In the genomic region with DNA sequence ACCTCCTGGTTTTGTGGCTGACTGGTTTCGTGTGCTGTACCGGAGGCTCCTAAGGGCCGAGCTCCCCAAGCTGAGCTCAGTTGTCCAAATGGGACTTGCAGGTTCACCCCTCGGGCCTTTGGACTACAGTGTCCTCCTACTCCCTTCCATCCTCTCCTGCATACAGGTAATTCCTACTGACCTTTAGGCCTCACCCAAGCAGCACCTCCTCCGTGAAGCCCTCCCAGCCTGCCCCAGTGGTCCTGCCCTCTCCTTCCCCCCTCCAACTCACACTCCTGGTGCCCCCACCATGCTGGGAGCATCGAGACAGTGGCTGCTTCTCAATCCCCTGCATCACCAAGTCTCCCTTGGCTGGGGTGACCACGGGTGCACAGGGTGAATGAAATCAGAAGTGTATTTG, we compare ENCODE assay signal across 25 cellular contexts. TPM values are rescaled to one million over a fixed set of nuclear protein-coding genes. Genes with fewer than 3 reads are reported as not detected.
DNase-seq lines count a peak whose midpoint lies in the region; ATAC-seq, FAIRE-seq and TF ChIP-seq lines count a peak whose summit lies in the region.
"Had no signal": no experiment of that assay in that cellular context is flagged by ENCODE, and none has a peak within 500 bp of the region (broad histone marks: within the 10 kb centered on the region; RNA-seq: fewer than 3 reads in every experiment).

No MANE protein-coding gene starts in this region.

- H3K27ac ChIP-seq in HepG2 (ENCODE audit: extremely low read length, insufficient read depth, low read length) = no peak overlapping the region
- H3K27ac ChIP-seq in right lobe of liver = no peak overlapping the region
- no peak overlapping the region for H3K27ac ChIP-seq in kidney (ENCODE audit: low read depth in 2 of 2, low read length in 2 of 2)
- H3K27ac ChIP-seq: C4-2B had no signal

- H3K4me3 ChIP-seq in HepG2 (replicated peaks in 1 of 3; ENCODE audit: insufficient read depth in 1 of 3, low read depth in 2 of 3, low read length in 3 of 3) = no peak overlapping the region
- no peak overlapping the region for H3K4me3 ChIP-seq in right lobe of liver
- no peak overlapping the region for H3K4me3 ChIP-seq in kidney (ENCODE audit: low read length in 2 of 2)

- no peak overlapping the region for H2AFZ ChIP-seq in HepG2 (ENCODE audit: low read length)

- H4K20me1 ChIP-seq in HepG2 (ENCODE audit: insufficient read depth, low read length) = no peaks in the 10 kb centered on the region

- H3K4me3 Mint-ChIP-seq in activated CD8-positive, alpha-beta T cell treated with anti-CD3 and anti-CD28 coated beads, Interleukin-2, amount 10 ng/mL, durations not matched to agents 7 days and 5 days = no peak overlapping the region
- no peak overlapping the region for H3K4me3 Mint-ChIP-seq in activated CD8-positive, alpha-beta T cell treated with anti-CD3 and anti-CD28 coated beads for 36 hours
- no peak overlapping the region for H3K4me3 Mint-ChIP-seq in T-helper 2 cell treated with Interferon-gamma antibody and Interleukin-4, amounts not matched to agents 5 μg/mL and 100 μg/mL, for 36 hours

- H3K36me3 ChIP-seq in HepG2 (replicated peaks in 1 of 2; ENCODE audit: control insufficient read depth in 1 of 2, insufficient read depth in 2 of 2, low read length in 2 of 2) (no peaks in the 10 kb centered on the region), right lobe of liver (no peaks in the 10 kb centered on the region), kidney (ENCODE audit: control insufficient read depth in 1 of 2, insufficient read depth in 2 of 2, low read length in 2 of 2) (no peaks in the 10 kb centered on the region)

- H3K27me3 Mint-ChIP-seq in activated CD8-positive, alpha-beta T cell treated with anti-CD3 and anti-CD28 coated beads, Interleukin-2, amount 10 ng/mL, durations not matched to agents 7 days and 5 days (ENCODE audit: low read depth) = no peaks in the 10 kb centered on the region
- no peaks in the 10 kb centered on the region for H3K27me3 Mint-ChIP-seq in activated CD8-positive, alpha-beta T cell treated with anti-CD3 and anti-CD28 coated beads for 36 hours
- no peaks in the 10 kb centered on the region for H3K27me3 Mint-ChIP-seq in T-helper 2 cell treated with Interferon-gamma antibody and Interleukin-4, amounts not matched to agents 5 μg/mL and 100 μg/mL, for 36 hours (ENCODE audit: low read depth)

- intact Hi-C loops in activated CD8-positive, alpha-beta T cell treated with anti-CD3 and anti-CD28 coated beads for 36 hours (cut with micrococcal nuclease) = no loop called here
- intact Hi-C loops in HepG2 (cut with micrococcal nuclease; ENCODE audit: unreplicated experiment) (loop anchor here (10.0 kb wide), 1 partner anchor 1823 kb away; no protein-coding TSS in a partner anchor), right lobe of liver (cut with DNase I) (no loop called here), kidney (cut with DNase I) (no loop called here)

- H3K9me3 Mint-ChIP-seq in activated CD8-positive, alpha-beta T cell treated with anti-CD3 and anti-CD28 coated beads, Interleukin-2, amount 10 ng/mL, durations not matched to agents 7 days and 5 days (ENCODE audit: insufficient read depth) = no peaks in the 10 kb centered on the region
- no peaks in the 10 kb centered on the region for H3K9me3 Mint-ChIP-seq in activated CD8-positive, alpha-beta T cell treated with anti-CD3 and anti-CD28 coated beads for 36 hours
- no peaks in the 10 kb centered on the region for H3K9me3 Mint-ChIP-seq in T-helper 2 cell treated with Interferon-gamma antibody and Interleukin-4, amounts not matched to agents 5 μg/mL and 100 μg/mL, for 36 hours

- no peak for TF ChIP-seq POLR2A in HepG2 (IDR thresholded peaks at IDR 0.05; ENCODE audit: insufficient read depth in 1 of 2, low read depth in 2 of 2, low read length in 2 of 2)
- no peak for TF ChIP-seq POLR2A in right lobe of liver (IDR thresholded peaks at IDR 0.05)

- H3K4me1 ChIP-seq in HepG2 (ENCODE audit: insufficient read depth, low read length) = peaks cover 30% of the 10 kb centered on the region
- peaks cover 0 to 13% (median 0%) of the 10 kb centered on the region in 4 donors for H3K4me1 ChIP-seq in right lobe of liver
- no peaks in the 10 kb centered on the region for H3K4me1 ChIP-seq in kidney (ENCODE audit: control insufficient read depth in 1 of 2, insufficient read depth in 1 of 2, low read depth in 1 of 2, low read length in 2 of 2)

- TF ChIP-seq RAD21 in HepG2 (CRISPR knock-in tag; IDR thresholded peaks at IDR 0.05) = no peak

- ATAC-seq in activated CD8-positive, alpha-beta T cell treated with anti-CD3 and anti-CD28 coated beads, Interleukin-2, amount 10 ng/mL, durations not matched to agents 7 days and 5 days = no peak
- no peak for ATAC-seq in activated CD8-positive, alpha-beta T cell treated with anti-CD3 and anti-CD28 coated beads for 36 hours
- no peak for ATAC-seq in HepG2
- no peak for ATAC-seq in right lobe of liver
- ATAC-seq: HCT116, Right ventricle myocardium inferior had no signal

- in situ Hi-C loops in HepG2 (cut with HindIII; ENCODE audit: extremely low pct_ligation_motif_present, low pct_unique_long_range_greater_than_20kb) = no loop called here

- no peaks in the 10 kb centered on the region for H3K27me3 ChIP-seq in HepG2 (ENCODE audit: control insufficient read depth in 1 of 2, insufficient read depth in 2 of 2, low read length in 2 of 2)
- no peaks in the 10 kb centered on the region for H3K27me3 ChIP-seq in right lobe of liver

- H3K9me3 ChIP-seq in HepG2 (ENCODE audit: low read length) = no peaks in the 10 kb centered on the region
- no peaks in the 10 kb centered on the region for H3K9me3 ChIP-seq in right lobe of liver
- H3K9me3 ChIP-seq in kidney (ENCODE audit: control insufficient read depth in 1 of 2, low read length in 2 of 2) = no peaks in the 10 kb centered on the region

- POLR2A ChIA-PET in activated CD8-positive, alpha-beta T cell treated with anti-CD3 and anti-CD28 coated beads, Interleukin-2, amount 10 ng/mL, durations not matched to agents 7 days and 5 days (lab: Charles Lee) = interaction anchor here (1.0 to 3.1 kb wide), 2 partner anchors 10 to 66 kb away, joined by 3 to 23 read pairs; no protein-coding TSS in a partner anchor
- POLR2A ChIA-PET in activated CD8-positive, alpha-beta T cell treated with anti-CD3 and anti-CD28 coated beads for 36 hours (lab: Charles Lee) = interaction anchor here (0.8 to 5.4 kb wide), 5 partner anchors 11 to 108 kb away, joined by 3 to 51 read pairs (median 3); no protein-coding TSS in a partner anchor
- POLR2A ChIA-PET in HepG2 (lab: Yijun Ruan, JAX) = no interaction called here

- no peaks in the 10 kb centered on the region for H3K79me2 ChIP-seq in HepG2 (ENCODE audit: insufficient read depth, low read length)

- CTCF ChIA-PET in activated CD8-positive, alpha-beta T cell treated with anti-CD3 and anti-CD28 coated beads, Interleukin-2, amount 10 ng/mL, durations not matched to agents 7 days and 5 days (lab: Charles Lee) = interaction anchor here (1.0 to 2.0 kb wide), 3 partner anchors 10 to 18 kb away, joined by 3 to 19 read pairs (median 5); no protein-coding TSS in a partner anchor
- CTCF ChIA-PET in activated CD8-positive, alpha-beta T cell treated with anti-CD3 and anti-CD28 coated beads for 36 hours (lab: Charles Lee) = interaction anchor here (1.4 to 6.7 kb wide), 2 partner anchors 9 to 18 kb away, joined by 3 to 37 read pairs; no protein-coding TSS in a partner anchor
- CTCF ChIA-PET in HepG2 (lab: Yijun Ruan, JAX; ENCODE audit: low intra/inter-chr PET ratio, low total read pairs) = no interaction called here

- no peak for FAIRE-seq in HepG2 (lab: Jason Lieb, UNC)
- no peak for FAIRE-seq in kidney (lab: Jason Lieb, UNC)
- FAIRE-seq: D721Med had no signal

- DNase-seq in activated CD8-positive, alpha-beta T cell treated with anti-CD3 and anti-CD28 coated beads, Interleukin-2, amount 10 ng/mL, durations not matched to agents 7 days and 5 days = no peak
- no peak for DNase-seq in activated CD8-positive, alpha-beta T cell treated with anti-CD3 and anti-CD28 coated beads for 36 hours
- DNase-seq in HepG2 (ENCODE audit: low spot score) (no peak), right lobe of liver (no peak), kidney (peak; percentile 39), HT-29 (ENCODE audit: low spot score) (no peak), NOMO-1 treated with DMSO at 0.1 percent for 48 hours (lab: John Stamatoyannopoulos, UW; ENCODE audit: unreplicated experiment) (no peak)
- DNase-seq in T-helper 2 cell treated with Interferon-gamma antibody and Interleukin-4, amounts not matched to agents 5 μg/mL and 100 μg/mL, for 36 hours (ENCODE audit: low spot score) = no peak
- DNase-seq: DMS53, GF-D8, GOT3, KBM-7, MM.1S, NCI-H1092, NCI-H1436, NCI-H187 treated with DMSO at 0.1 percent for 48 hours, NCI-H2107, NCI-H446 treated with DMSO at 0.1 percent for 48 hours, NCI-H526 treated with DMSO at 0.1 percent for 48 hours had no signal

- no peak overlapping the region for H3K4me2 ChIP-seq in HepG2 (ENCODE audit: low read depth, low read length)

- H3K4me1 Mint-ChIP-seq in activated CD8-positive, alpha-beta T cell treated with anti-CD3 and anti-CD28 coated beads, Interleukin-2, amount 10 ng/mL, durations not matched to agents 7 days and 5 days (ENCODE audit: low read depth) = peaks cover 36% of the 10 kb centered on the region
- peaks cover 23% of the 10 kb centered on the region for H3K4me1 Mint-ChIP-seq in activated CD8-positive, alpha-beta T cell treated with anti-CD3 and anti-CD28 coated beads for 36 hours (ENCODE audit: low read depth)
- peaks cover 30% of the 10 kb centered on the region for H3K4me1 Mint-ChIP-seq in T-helper 2 cell treated with Interferon-gamma antibody and Interleukin-4, amounts not matched to agents 5 μg/mL and 100 μg/mL, for 36 hours (ENCODE audit: low read depth)

- H3K36me3 Mint-ChIP-seq in activated CD8-positive, alpha-beta T cell treated with anti-CD3 and anti-CD28 coated beads, Interleukin-2, amount 10 ng/mL, durations not matched to agents 7 days and 5 days (ENCODE audit: low read depth) = peaks cover 3% of the 10 kb centered on the region
- no peaks in the 10 kb centered on the region for H3K36me3 Mint-ChIP-seq in activated CD8-positive, alpha-beta T cell treated with anti-CD3 and anti-CD28 coated beads for 36 hours (ENCODE audit: low read depth)
- peaks cover 1% of the 10 kb centered on the region for H3K36me3 Mint-ChIP-seq in T-helper 2 cell treated with Interferon-gamma antibody and Interleukin-4, amounts not matched to agents 5 μg/mL and 100 μg/mL, for 36 hours (ENCODE audit: low read depth)

- H3K27ac Mint-ChIP-seq in activated CD8-positive, alpha-beta T cell treated with anti-CD3 and anti-CD28 coated beads, Interleukin-2, amount 10 ng/mL, durations not matched to agents 7 days and 5 days = peak overlapping the region; percentile 25
- H3K27ac Mint-ChIP-seq in activated CD8-positive, alpha-beta T cell treated with anti-CD3 and anti-CD28 coated beads for 36 hours = no peak overlapping the region
- no peak overlapping the region for H3K27ac Mint-ChIP-seq in T-helper 2 cell treated with Interferon-gamma antibody and Interleukin-4, amounts not matched to agents 5 μg/mL and 100 μg/mL, for 36 hours

- no peak for TF ChIP-seq EP300 in HepG2 (IDR thresholded peaks at IDR 0.05; ENCODE audit: low read depth in 2 of 2, low read length in 2 of 2)
- no peak for TF ChIP-seq EP300 in HepG2 (CRISPR knock-in tag; IDR thresholded peaks at IDR 0.05; ENCODE audit: borderline replicate concordance)

- no TSS peak for BruUV-seq in HepG2 (replicated peaks; lab: Mats Ljungman, UMichigan)

- TF ChIP-seq CTCF in activated CD8-positive, alpha-beta T cell treated with anti-CD3 and anti-CD28 coated beads for 36 hours (IDR thresholded peaks at IDR 0.05) = no peak
- TF ChIP-seq CTCF in HepG2 (CRISPR knock-in tag; IDR thresholded peaks at IDR 0.05) (no peak), right lobe of liver (IDR thresholded peaks at IDR 0.05) (no peak), kidney (IDR thresholded peaks at IDR 0.05; ENCODE audit: borderline replicate concordance, extremely low read depth, insufficient read depth) (no peak)

- 0 out of 2 replicates have a peak overlapping the region, but pooled peaks have one; percentile 31 for H3K9ac ChIP-seq in HepG2 (ENCODE audit: insufficient read depth, low read depth, low read length)
- no peak overlapping the region for H3K9ac ChIP-seq in kidney (ENCODE audit: low read length in 2 of 2)

- 81% methylated on average over 4 of the region's 7 CpGs for WGBS in HepG2 (ENCODE audit: low lambda C conversion rate)
- 85% methylated on average over 4 of the region's 7 CpGs for WGBS in right lobe of liver (ENCODE audit: insufficient coverage, low coverage, low lambda C conversion rate, missing lambda C conversion rate)

RNA-seq across cellular contexts. Expression of gene YY1, which starts 27.1 kb away (rescaled TPM):
- total RNA-seq in activated CD8-positive, alpha-beta T cell treated with anti-CD3 and anti-CD28 coated beads, Interleukin-2, amount 10 ng/mL, durations not matched to agents 7 days and 5 days = 100 to 1,000 TPM; 107 TPM
- 100 to 1,000 TPM; 105 TPM for total RNA-seq in activated CD8-positive, alpha-beta T cell treated with anti-CD3 and anti-CD28 coated beads for 36 hours
- 62.8 and 68.1 TPM in 2 replicates for total RNA-seq in HepG2 (2016; rRNA removed; fragmentation: Illumina TruSeq; extraction: Trizol)
- total RNA-seq in HepG2 (2016; cell fraction: cytosol; rRNA removed; fragmentation: Illumina TruSeq; extraction: Trizol; ENCODE audit: low read depth) = 18.9 and 19.0 TPM in 2 replicates
- 58.6 and 68.6 TPM in 2 replicates for total RNA-seq in HepG2 (2016; cell fraction: insoluble cytoplasmic fraction; rRNA removed; fragmentation: Illumina TruSeq; extraction: Trizol)
- 65.4 and 80.0 TPM in 2 replicates for total RNA-seq in HepG2 (2016; cell fraction: membrane; rRNA removed; fragmentation: Illumina TruSeq; extraction: Trizol)
- total RNA-seq in HepG2 (2016; cell fraction: nucleus; rRNA removed; fragmentation: Illumina TruSeq; extraction: Trizol) = 38.0 and 40.7 TPM in 2 replicates
- polyA plus RNA-seq in HepG2 (2011; rRNA removed) = 23.9 and 29.4 TPM in 2 replicates
- polyA plus RNA-seq in HepG2 (2011; cell fraction: cytosol; rRNA removed) = 13.8 and 18.5 TPM in 2 replicates
- 23.8 and 24.4 TPM in 2 replicates for polyA plus RNA-seq in HepG2 (2011; cell fraction: nucleus; rRNA removed)
- polyA plus RNA-seq in HepG2 (2012) = 43.4 and 54.0 TPM in 2 replicates
- polyA plus RNA-seq in HepG2 (2016; cell fraction: cytosol; fragmentation: Illumina TruSeq; extraction: Trizol; ENCODE audit: low read depth) = 29.1 and 32.3 TPM in 2 replicates
- polyA plus RNA-seq in HepG2 (2016; cell fraction: insoluble cytoplasmic fraction; fragmentation: Illumina TruSeq; extraction: Trizol; ENCODE audit: low read depth) = 93.6 and 111 TPM in 2 replicates
- polyA plus RNA-seq in HepG2 (2016; cell fraction: membrane; fragmentation: Illumina TruSeq; extraction: Trizol; ENCODE audit: low read depth) = 65.2 and 73.0 TPM in 2 replicates
- 82.8 and 91.4 TPM in 2 replicates for polyA plus RNA-seq in HepG2 (2016; cell fraction: nucleus; fragmentation: Illumina TruSeq; extraction: Trizol; ENCODE audit: insufficient read depth, low read depth)
- polyA minus RNA-seq in HepG2 (2011; rRNA and poly(A)+ RNA removed; ENCODE audit: low replicate concordance) = 24.4 and 42.6 TPM in 2 replicates
- polyA minus RNA-seq in HepG2 (2011; cell fraction: cytosol; rRNA and poly(A)+ RNA removed) = 17.8 and 23.1 TPM in 2 replicates
- 36.4 and 41.8 TPM in 2 replicates for polyA minus RNA-seq in HepG2 (2011; cell fraction: nucleus; rRNA and poly(A)+ RNA removed)
- 10 to 100 TPM; 24.4 to 52.5 (median 36.1) TPM for total RNA-seq in right lobe of liver
- 60.4 TPM for total RNA-seq in kidney
- 34.2 TPM for polyA plus RNA-seq in kidney (ENCODE audit: insufficient read depth, low read depth, low replicate concordance)
- total RNA-seq in HT-29 (2014; rRNA removed; shearing (Covaris generic)) = 62.7 and 63.2 TPM in 2 replicates

RNA-seq across cellular contexts. Expression of gene DEGS2, which starts 52.4 kb away (rescaled TPM):
- under 1 TPM; 0.05 to 0.39 TPM for total RNA-seq in activated CD8-positive, alpha-beta T cell treated with anti-CD3 and anti-CD28 coated beads, Interleukin-2, amount 10 ng/mL, durations not matched to agents 7 days and 5 days
- total RNA-seq in activated CD8-positive, alpha-beta T cell treated with anti-CD3 and anti-CD28 coated beads for 36 hours = 1 to 10 TPM; 2.6 to 3.1 TPM
- 0.09 TPM in 1 of 2 replicates, not detected in the other for total RNA-seq in HepG2 (2016; rRNA removed; fragmentation: Illumina TruSeq; extraction: Trizol)
- 0.18 and 0.30 TPM in 2 replicates for total RNA-seq in HepG2 (2016; cell fraction: cytosol; rRNA removed; fragmentation: Illumina TruSeq; extraction: Trizol; ENCODE audit: low read depth)
- total RNA-seq in HepG2 (2016; cell fraction: insoluble cytoplasmic fraction; rRNA removed; fragmentation: Illumina TruSeq; extraction: Trizol) = 0.04 TPM in 2 replicates
- total RNA-seq in HepG2 (2016; cell fraction: membrane; rRNA removed; fragmentation: Illumina TruSeq; extraction: Trizol) = 0.07 and 0.19 TPM in 2 replicates
- total RNA-seq in HepG2 (2016; cell fraction: nucleus; rRNA removed; fragmentation: Illumina TruSeq; extraction: Trizol) = 0.12 and 0.28 TPM in 2 replicates
- 0.09 and 0.14 TPM in 2 replicates for polyA plus RNA-seq in HepG2 (2011; rRNA removed)
- 0.15 and 0.30 TPM in 2 replicates for polyA plus RNA-seq in HepG2 (2011; cell fraction: cytosol; rRNA removed)
- polyA plus RNA-seq in HepG2 (2011; cell fraction: nucleus; rRNA removed) = 1.6 and 2.0 TPM in 2 replicates
- polyA plus RNA-seq in HepG2 (2012) = 0.25 and 0.91 TPM in 2 replicates
- not detected in 2 replicates for polyA plus RNA-seq in HepG2 (2016; cell fraction: cytosol; fragmentation: Illumina TruSeq; extraction: Trizol; ENCODE audit: low read depth)
- 0.07 TPM in 1 of 2 replicates, not detected in the other for polyA plus RNA-seq in HepG2 (2016; cell fraction: insoluble cytoplasmic fraction; fragmentation: Illumina TruSeq; extraction: Trizol; ENCODE audit: low read depth)
- polyA plus RNA-seq in HepG2 (2016; cell fraction: membrane; fragmentation: Illumina TruSeq; extraction: Trizol; ENCODE audit: low read depth) = not detected in 2 replicates
- polyA plus RNA-seq in HepG2 (2016; cell fraction: nucleus; fragmentation: Illumina TruSeq; extraction: Trizol; ENCODE audit: insufficient read depth, low read depth) = 0.22 TPM in 1 of 2 replicates, not detected in the other
- polyA minus RNA-seq in HepG2 (2011; rRNA and poly(A)+ RNA removed; ENCODE audit: low replicate concordance) = 0.30 and 1.6 TPM in 2 replicates
- 0.26 and 0.30 TPM in 2 replicates for polyA minus RNA-seq in HepG2 (2011; cell fraction: cytosol; rRNA and poly(A)+ RNA removed)
- 0.37 and 0.90 TPM in 2 replicates for polyA minus RNA-seq in HepG2 (2011; cell fraction: nucleus; rRNA and poly(A)+ RNA removed)
- under 1 TPM; 0.09 to 0.55 (median 0.22) TPM for total RNA-seq in right lobe of liver
- 28.7 TPM for total RNA-seq in kidney
- polyA plus RNA-seq in kidney (ENCODE audit: insufficient read depth, low read depth, low replicate concordance) = 25.1 TPM
- total RNA-seq in HT-29 (2014; rRNA removed; shearing (Covaris generic)) = 87.3 and 94.2 TPM in 2 replicates
- total RNA-seq: A172, Right ventricle myocardium inferior, SK-MEL-5 had no signal
